ENCODE assay signal across 16 cellular contexts in genomic region chr12:116201908-116202307, GRCh38.
DNase-seq lines count a peak whose midpoint lies in the region; ATAC-seq and TF ChIP-seq lines count a peak whose summit lies in the region.
"Had no signal": no experiment of that assay in that cellular context is flagged by ENCODE, and none has a peak within 500 bp of the region (broad histone marks: within the 10 kb centered on the region; RNA-seq: fewer than 3 reads in every experiment).

No MANE protein-coding gene starts in this region.

- H3K27ac Mint-ChIP-seq in chondrocyte (ENCODE audit: unreplicated experiment) = peak overlapping the region; percentile 74
- H3K27ac Mint-ChIP-seq: T-helper 17 cell had no signal

- CTCF ChIA-PET in HEK293T (lab: Yijun Ruan, JAX) = interaction anchor here (1.2 kb wide), 1 partner anchor 60 kb away, joined by 3 read pairs; no protein-coding TSS in a partner anchor

- TF ChIP-seq CTCF in AG10803 (conservative IDR thresholded peaks at IDR 0.05; ENCODE audit: low read length) (no peak), chondrocyte (IDR thresholded peaks at IDR 0.05) (no peak)

- no peak overlapping the region for H3K4me3 Mint-ChIP-seq in chondrocyte (ENCODE audit: unreplicated experiment)
- H3K4me3 Mint-ChIP-seq: T-helper 17 cell had no signal

- no peak for ATAC-seq in Right ventricle myocardium superior (ENCODE audit: poor library complexity)
- ATAC-seq: foreskin keratinocyte, Right ventricle myocardium inferior, T-helper 17 cell had no signal

- no peak overlapping the region for H3K4me3 ChIP-seq in AG10803 (ENCODE audit: low read length)

- H3K36me3 Mint-ChIP-seq in chondrocyte (ENCODE audit: low read depth) = no peaks in the 10 kb centered on the region

- DNase-seq in AG10803 (ENCODE audit: low read depth) = peak; percentile 78
- DNase-seq in HS-5 (ENCODE audit: low read depth) = peak; percentile 68
- DNase-seq in chondrocyte (ENCODE audit: low spot score) = no peak
- peak; percentile 31 for DNase-seq in non-pigmented ciliary epithelial cell (ENCODE audit: low read depth)
- no peak for DNase-seq in NCI-H446 treated with DMSO at 0.1 percent for 48 hours (lab: John Stamatoyannopoulos, UW)
- DNase-seq in SW480 (ENCODE audit: low spot score) = no peak
- no peak for DNase-seq in Right ventricle myocardium superior
- DNase-seq in HEK293T (ENCODE audit: extremely low spot score) = no peak
- DNase-seq: activated gamma-delta T cell treated with Interleukin-2 at 50 U/mL for 16 hours, amniotic stem cell, foreskin keratinocyte, NCI-H1417 treated with DMSO at 0.1 percent for 48 hours, NCI-H526, T-helper 17 cell, WERI-Rb-1 had no signal

- POLR2A ChIA-PET in HEK293T (lab: Yijun Ruan, JAX) = no interaction called here

- H3K9me3 Mint-ChIP-seq in chondrocyte (ENCODE audit: low read depth) = no peaks in the 10 kb centered on the region

- H3K4me1 Mint-ChIP-seq in chondrocyte (ENCODE audit: low read depth) = peaks cover 82% of the 10 kb centered on the region

- no peaks in the 10 kb centered on the region for H3K27me3 Mint-ChIP-seq in chondrocyte (ENCODE audit: low read depth)
- H3K27me3 Mint-ChIP-seq: T-helper 17 cell had no signal

- intact Hi-C loops in Right ventricle myocardium superior (cut with DNase I) = no loop called here

TF ChIP-seq in HEK293T, 16 proteins besides CTCF, POLR2A, EP300 and RAD21:
- TF ChIP-seq ARNT (IDR thresholded peaks at IDR 0.05) (no peak), HDGF (IDR thresholded peaks at IDR 0.05; ENCODE audit: borderline replicate concordance) (no peak), SP1 (IDR thresholded peaks at IDR 0.05) (no peak), FOXK2 (IDR thresholded peaks at IDR 0.05) (no peak), BHLHE40 (IDR thresholded peaks at IDR 0.05; ENCODE audit: borderline replicate concordance) (no peak), FOXA1 (IDR thresholded peaks at IDR 0.05) (no peak), ELF4 (IDR thresholded peaks at IDR 0.05) (no peak)

Comparison
In these comparisons a context has a peak if more than half of its experiments do, and no peak if none do; other contexts are left out.
1. DNase-seq: peak in AG10803 (single experiment), HS-5 (single experiment) and non-pigmented ciliary epithelial cell (single experiment); none in chondrocyte (single experiment), NCI-H446 treated with DMSO at 0.1 percent for 48 hours (single experiment), SW480 (single experiment), Right ventricle myocardium superior (single experiment) and HEK293T (single experiment).